Comparison of ENCODE assay signal across 8 cellular contexts in the genomic region with DNA sequence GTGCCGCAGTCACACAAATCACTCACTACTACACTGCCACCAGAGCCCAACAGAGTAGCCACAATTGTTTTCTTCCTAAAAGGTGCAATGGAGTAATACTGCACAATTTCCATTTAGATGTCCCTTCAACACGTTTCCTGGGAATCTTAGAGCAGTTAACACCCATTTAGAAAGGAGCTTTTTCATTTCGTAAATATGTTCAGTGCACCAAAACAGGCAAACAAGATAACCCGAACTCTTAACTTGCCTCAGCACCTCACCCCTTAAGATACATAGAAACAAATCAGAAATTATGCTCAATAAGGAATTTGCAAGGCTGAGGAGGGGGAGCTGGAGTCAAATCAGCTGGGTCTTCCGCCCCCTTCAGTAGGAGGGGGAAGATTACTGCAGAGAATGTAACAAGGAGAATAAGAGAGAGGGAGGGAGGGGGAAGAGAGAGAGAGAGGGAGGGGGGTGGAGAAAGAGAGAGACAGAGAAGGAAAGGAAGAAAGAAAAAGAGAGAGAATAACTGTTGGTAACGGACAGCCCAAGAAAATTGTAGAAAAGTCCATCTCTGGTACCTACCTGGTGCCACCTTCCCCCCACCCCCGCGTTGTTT.
A peak's percentile ranks its signal among the peaks of the same experiment; 100 is the strongest.
DNase-seq lines count a peak whose midpoint lies in the region; ATAC-seq and TF ChIP-seq lines count a peak whose summit lies in the region.

No MANE protein-coding gene starts in this region.

- no peaks in the 10 kb centered on the region for H3K9me3 Mint-ChIP-seq in central memory CD8-positive, alpha-beta T cell

- H3K27me3 Mint-ChIP-seq in central memory CD8-positive, alpha-beta T cell = no peaks in the 10 kb centered on the region

- ATAC-seq in central memory CD8-positive, alpha-beta T cell (replicated peaks; ENCODE audit: extremely low read depth, poor library complexity, severe bottlenecking) = no peak
- ATAC-seq in GM18868 (IDR thresholded peaks at IDR 0.05; ENCODE audit: unreplicated experiment) = no peak
- no peak for ATAC-seq in HG03045 (IDR thresholded peaks at IDR 0.05; ENCODE audit: unreplicated experiment)

- peaks cover 26% of the 10 kb centered on the region for H3K4me1 Mint-ChIP-seq in central memory CD8-positive, alpha-beta T cell

- H3K36me3 ChIP-seq in KMS-11 (ENCODE audit: insufficient read depth) (no peaks in the 10 kb centered on the region), mesodermal cell (ENCODE audit: control insufficient read depth, insufficient read depth, low read length) (no peaks in the 10 kb centered on the region)

- peaks cover 3% of the 10 kb centered on the region for H3K36me3 Mint-ChIP-seq in central memory CD8-positive, alpha-beta T cell (ENCODE audit: insufficient read depth)

- H3K27ac ChIP-seq in KMS-11 (peak overlapping the region; percentile 66), mesodermal cell (ENCODE audit: low read depth, low read length, severe bottlenecking) (peak overlapping the region; percentile 62)

- H3K9me3 ChIP-seq in mesodermal cell (ENCODE audit: control insufficient read depth, low read length) = peaks cover 6% of the 10 kb centered on the region

- no peak for TF ChIP-seq CTCF in AG10803 (conservative IDR thresholded peaks at IDR 0.05; ENCODE audit: low read length)
- TF ChIP-seq CTCF in KMS-11 (conservative IDR thresholded peaks at IDR 0.05; ENCODE audit: low read depth, low read length) = no peak

- peak overlapping the region; percentile 70 for H3K9ac ChIP-seq in KMS-11

- no peaks in the 10 kb centered on the region for H3K27me3 ChIP-seq in KMS-11 (ENCODE audit: insufficient read depth, low read depth)

- intact Hi-C loops in posterior vena cava (cut with DNase I) = loop anchor here (2.0 to 10.0 kb wide), 3 partner anchors 220 to 338 kb away; no protein-coding TSS in a partner anchor

- peaks cover 34% of the 10 kb centered on the region for H3K4me1 ChIP-seq in KMS-11 (ENCODE audit: low read depth, poor library complexity, severe bottlenecking)
- peaks cover 42% of the 10 kb centered on the region for H3K4me1 ChIP-seq in mesodermal cell (ENCODE audit: control insufficient read depth, insufficient read depth, low read length, poor library complexity, severe bottlenecking)

- no peaks in the 10 kb centered on the region for H4K20me1 ChIP-seq in KMS-11 (ENCODE audit: insufficient read depth)

- H3K4me3 Mint-ChIP-seq in central memory CD8-positive, alpha-beta T cell = peak overlapping the region; percentile 90

- H3K4me3 ChIP-seq in AG10803 (ENCODE audit: low read length) (peak overlapping the region; percentile 58; the same call in 1 of the 2 replicates), KMS-11 (IDR thresholded peaks at IDR 0.05; ENCODE audit: insufficient read depth, low read depth, low read length) (peak overlapping the region; percentile 69), mesodermal cell (ENCODE audit: extremely low read depth, insufficient read depth, low read length, poor library complexity, severe bottlenecking) (peak overlapping the region; percentile 42)

- no peaks in the 10 kb centered on the region for H3K79me2 ChIP-seq in KMS-11 (ENCODE audit: insufficient read depth, low read depth)

- DNase-seq in AG10803 (ENCODE audit: low read depth) (no peak), UCSD-AML1 (lab: John Stamatoyannopoulos, UW; ENCODE audit: unreplicated experiment) (no peak), posterior vena cava (ENCODE audit: low spot score) (no peak)
- no peak for DNase-seq in central memory CD8-positive, alpha-beta T cell (ENCODE audit: low spot score in 2 of 2)

- H3K4me2 ChIP-seq in KMS-11 = peak overlapping the region; percentile 97

- 34 to 39% methylated on average over 3 to 5 of the region's 8 CpGs for WGBS in mesodermal cell (ENCODE audit: insufficient coverage in 2 of 2), 2 experiments

- H3K27ac Mint-ChIP-seq in central memory CD8-positive, alpha-beta T cell (ENCODE audit: low read depth) = peak overlapping the region; percentile 91

- H2AFZ ChIP-seq in KMS-11 (ENCODE audit: low read depth) = peak overlapping the region; percentile 94
